Comparison of ENCODE assay signal across 19 cellular contexts in genomic region chr6:103729658-103730057, GRCh38.
"Had no signal": no experiment of that assay in that cellular context is flagged by ENCODE, and none has a peak within 500 bp of the region (broad histone marks: within the 10 kb centered on the region; RNA-seq: fewer than 3 reads in every experiment).

No MANE protein-coding gene starts in this region.

- H3K36me3 ChIP-seq: esophagus muscularis mucosa, gastroesophageal sphincter, spleen, transverse colon had no signal

- H3K4me1 Mint-ChIP-seq: stimulated activated naive B cell treated with anti-CD40 and anti-IgM and Interleukin-4, amounts not matched to agents 10 μg/mL and 1 μg/mL and 100 μg/mL, for 72 hours; stimulated activated naive CD8-positive, alpha-beta T cell treated with anti-CD3 and anti-CD28 coated beads, Interleukin-15, amount 100 ng/mL, for 72 hours had no signal

- H3K9ac ChIP-seq: parathyroid adenoma had no signal

- H3K9me3 ChIP-seq: esophagus muscularis mucosa, gastroesophageal sphincter, psoas muscle, testis, transverse colon had no signal

- H3K27me3 Mint-ChIP-seq: natural killer cell treated with Interleukin-12 subunit alpha and Interleukin-12 subunit beta and Interleukin-15 and Interleukin-18, amount 100 ng/mL, for 72 hours; stimulated activated naive B cell treated with anti-CD40 and anti-IgM and Interleukin-4, amounts not matched to agents 10 μg/mL and 1 μg/mL and 100 μg/mL, for 72 hours; stimulated activated naive CD8-positive, alpha-beta T cell treated with anti-CD3 and anti-CD28 coated beads, Interleukin-15, amount 100 ng/mL, for 72 hours had no signal

- H3K4me3 Mint-ChIP-seq: natural killer cell treated with Interleukin-12 subunit alpha and Interleukin-12 subunit beta and Interleukin-15 and Interleukin-18, amount 100 ng/mL, for 72 hours; stimulated activated naive B cell treated with anti-CD40 and anti-IgM and Interleukin-4, amounts not matched to agents 10 μg/mL and 1 μg/mL and 100 μg/mL, for 72 hours; stimulated activated naive CD8-positive, alpha-beta T cell treated with anti-CD3 and anti-CD28 coated beads, Interleukin-15, amount 100 ng/mL, for 72 hours had no signal

- H3K27ac Mint-ChIP-seq: natural killer cell treated with Interleukin-12 subunit alpha and Interleukin-12 subunit beta and Interleukin-15 and Interleukin-18, amount 100 ng/mL, for 72 hours; stimulated activated naive B cell treated with anti-CD40 and anti-IgM and Interleukin-4, amounts not matched to agents 10 μg/mL and 1 μg/mL and 100 μg/mL, for 72 hours; stimulated activated naive CD8-positive, alpha-beta T cell treated with anti-CD3 and anti-CD28 coated beads, Interleukin-15, amount 100 ng/mL, for 72 hours had no signal

- DNase-seq: effector memory CD4-positive, alpha-beta T cell; head of caudate nucleus; kidney glomerular epithelial cell; psoas muscle; retina; spleen; stimulated activated CD4-positive, alpha-beta T cell treated with anti-CD3 and anti-CD28 coated beads, Interleukin-15, amount 100 ng/mL, for 24 hours; stimulated activated CD4-positive, alpha-beta T cell treated with anti-CD3 and anti-CD28 coated beads, Interleukin-1b, Interleukin-23, amount 100 ng/mL, for 48 hours; stimulated activated CD4-positive, alpha-beta T cell treated with anti-CD3 and anti-CD28 coated beads, Interleukin-4, amount 100 ng/mL, for 4 hours; stimulated activated naive B cell treated with anti-CD40 and anti-IgM and Interleukin-4, amounts not matched to agents 10 μg/mL and 1 μg/mL and 100 μg/mL, for 72 hours; stimulated activated naive CD8-positive, alpha-beta T cell treated with anti-CD3 and anti-CD28 coated beads, Interleukin-15, amount 100 ng/mL, for 72 hours; testis; transverse colon had no signal

- H3K27me3 ChIP-seq: esophagus muscularis mucosa, gastroesophageal sphincter, hepatocyte, spleen, testis, transverse colon had no signal

- H3K4me3 ChIP-seq: esophagus muscularis mucosa, gastroesophageal sphincter, hepatocyte, psoas muscle, spleen, testis, transverse colon had no signal

- H3K79me2 ChIP-seq: hepatocyte, parathyroid adenoma had no signal

- H3K36me3 Mint-ChIP-seq: stimulated activated naive B cell treated with anti-CD40 and anti-IgM and Interleukin-4, amounts not matched to agents 10 μg/mL and 1 μg/mL and 100 μg/mL, for 72 hours had no signal

- H3K4me2 ChIP-seq: hepatocyte had no signal

- H3K9me3 Mint-ChIP-seq: stimulated activated naive B cell treated with anti-CD40 and anti-IgM and Interleukin-4, amounts not matched to agents 10 μg/mL and 1 μg/mL and 100 μg/mL, for 72 hours had no signal

- H3K27ac ChIP-seq: epithelial cell of prostate, esophagus muscularis mucosa, gastroesophageal sphincter, hepatocyte, parathyroid adenoma, psoas muscle, spleen, testis, transverse colon had no signal

- H2AFZ ChIP-seq: hepatocyte, parathyroid adenoma had no signal

- H3K4me1 ChIP-seq: esophagus muscularis mucosa, gastroesophageal sphincter, parathyroid adenoma, psoas muscle, spleen, testis, transverse colon had no signal
